In the genomic region with DNA sequence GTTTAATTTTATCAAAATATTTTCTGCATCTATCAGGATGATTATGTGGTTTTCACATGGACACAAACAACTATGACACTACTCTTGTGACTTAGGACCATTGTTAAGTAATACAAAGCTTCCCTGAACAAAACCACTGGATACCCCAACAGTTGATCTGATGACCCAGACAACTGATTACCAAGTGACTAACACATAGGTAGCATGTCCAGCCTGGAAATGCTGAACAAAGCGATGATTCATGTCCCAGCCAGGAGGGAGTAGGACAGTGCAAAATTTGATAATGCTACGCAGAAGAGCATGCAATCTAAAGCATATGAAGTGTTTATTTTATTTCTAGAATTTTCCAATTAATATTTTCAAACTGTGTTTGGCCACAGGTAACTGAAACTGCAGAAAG, we compare ENCODE assay signal across 24 cellular contexts. TPM values are rescaled to one million over a fixed set of nuclear protein-coding genes. Genes with fewer than 3 reads are reported as not detected.
DNase-seq lines count a peak whose midpoint lies in the region; ATAC-seq, FAIRE-seq and TF ChIP-seq lines count a peak whose summit lies in the region.
"Had no signal": no experiment of that assay in that cellular context is flagged by ENCODE, and none has a peak within 500 bp of the region (broad histone marks: within the 10 kb centered on the region; RNA-seq: fewer than 3 reads in every experiment).

No MANE protein-coding gene starts in this region.

- BruUV-seq in mammary epithelial cell (replicated peaks; lab: Mats Ljungman, UMichigan), result no TSS peak

- no peaks in the 10 kb centered on the region for H3K36me3 ChIP-seq in mammary epithelial cell (ENCODE audit: insufficient read depth, low read length)
- H3K36me3 ChIP-seq: BE2C, MG63 had no signal

- dilution Hi-C loops in mammary epithelial cell (cut with HindIII; ENCODE audit: low sequenced_read_pairs), result no loop called here

- peaks cover 2% of the 10 kb centered on the region for H3K9me3 ChIP-seq in mammary epithelial cell (replicated peaks; ENCODE audit: insufficient read depth, low read length)
- H3K9me3 ChIP-seq: BE2C had no signal

- WGBS in mammary epithelial cell (ENCODE audit: low coverage, missing lambda C conversion rate), result 88% methylated on average over 2 of the region's 2 CpGs

- DNase-seq in HPDE6-E6E7 (ENCODE audit: extremely low spot score) (peak; percentile 36), RCC 7860 (ENCODE audit: low spot score) (peak; percentile 70), mammary epithelial cell (peak; percentile 67), kidney glomerular epithelial cell (lab: John Stamatoyannopoulos, UW) (peak; percentile 5), LoVo (ENCODE audit: low spot score) (no peak), dorsolateral prefrontal cortex (no peak)
- DNase-seq: 8988T; ACHN; BE2C; CD8-positive, alpha-beta memory T cell; DMS79 treated with DMSO at 0.1 percent for 48 hours; GF-D8; MG63; NCI-H1105 treated with DMSO at 0.1 percent for 48 hours; NCI-H2029; NCI-H446 treated with DMSO at 0.1 percent for 48 hours; NCI-H526 treated with DMSO at 0.1 percent for 48 hours; T-cell had no signal

- H3K9ac ChIP-seq in mammary epithelial cell (ENCODE audit: insufficient read depth, low read length), result no peak overlapping the region

- in situ Hi-C loops in mammary epithelial cell (cut with MboI; ENCODE audit: low sequenced_read_pairs in 2 of 2), result no loop called here

- H3K4me2 ChIP-seq in mammary epithelial cell (ENCODE audit: insufficient read depth, low read depth, low read length), result peak overlapping the region; percentile 43

- FAIRE-seq in RCC 7860 (lab: Jason Lieb, UNC), result peak; percentile 86
- FAIRE-seq: GM12891, GM19239, H54 had no signal

- no peaks in the 10 kb centered on the region for H3K79me2 ChIP-seq in mammary epithelial cell (ENCODE audit: insufficient read depth, low read length)

- CTCF ChIA-PET in mammary epithelial cell (lab: Charles Lee; ENCODE audit: low non-redundant PET), result no interaction called here

- intact Hi-C loops in mammary epithelial cell (cut with micrococcal nuclease), result no loop called here
- intact Hi-C loops in dorsolateral prefrontal cortex (cut with DNase I), result no loop called here

- no peaks in the 10 kb centered on the region for H4K20me1 ChIP-seq in mammary epithelial cell (ENCODE audit: insufficient read depth, low read length)

- no peak for TF ChIP-seq CTCF in mammary epithelial cell (conservative IDR thresholded peaks at IDR 0.05 in 1 of 2, IDR thresholded peaks at IDR 0.05 in 1 of 2; ENCODE audit: extremely low read depth in 1 of 2, insufficient read depth in 1 of 2, low read depth in 1 of 2, low read length in 2 of 2)
- TF ChIP-seq CTCF in dorsolateral prefrontal cortex (IDR thresholded peaks at IDR 0.05 in 54 of 56, conservative IDR thresholded peaks at IDR 0.05 in 2 of 56; ENCODE audit: low read depth in 1 of 56, partially characterized antibody in 56 of 56), result no peak

- no peaks in the 10 kb centered on the region for H3K27me3 ChIP-seq in mammary epithelial cell (ENCODE audit: insufficient read depth, low read length)
- no peaks in the 10 kb centered on the region for H3K27me3 ChIP-seq in dorsolateral prefrontal cortex
- H3K27me3 ChIP-seq: BE2C had no signal

- H3K27ac ChIP-seq in mammary epithelial cell (ENCODE audit: insufficient read depth, low read depth, low read length) (no peak overlapping the region), dorsolateral prefrontal cortex (no peak overlapping the region)

- peaks cover 22% of the 10 kb centered on the region for H3K4me1 ChIP-seq in mammary epithelial cell (ENCODE audit: insufficient read depth, low read length)
- H3K4me1 ChIP-seq: BE2C had no signal

- H3K4me3 ChIP-seq in mammary epithelial cell (replicated peaks in 1 of 3; ENCODE audit: insufficient read depth in 1 of 3, low read depth in 2 of 3, low read length in 3 of 3) (no peak overlapping the region), dorsolateral prefrontal cortex (no peak overlapping the region)
- H3K4me3 ChIP-seq: MG63 had no signal

- H2AFZ ChIP-seq in mammary epithelial cell (ENCODE audit: low read depth, low read length), result no peak overlapping the region

- no peak for ATAC-seq in HG02840 (IDR thresholded peaks at IDR 0.05; ENCODE audit: low FRiP score, unreplicated experiment)
- ATAC-seq in GM18867 (IDR thresholded peaks at IDR 0.05; ENCODE audit: unreplicated experiment), result no peak
- ATAC-seq: T-cell had no signal

RNA-seq across cellular contexts. Expression of a gene that starts 8.9 kb away (rescaled TPM):
- total RNA-seq in mammary epithelial cell (not detected), dorsolateral prefrontal cortex (not detected)
- not detected for polyA plus RNA-seq in mammary epithelial cell
- polyA minus RNA-seq in mammary epithelial cell, result not detected
- total RNA-seq: CD8-positive, alpha-beta memory T cell had no signal
- polyA plus RNA-seq: CD14-positive monocyte; CD8-positive, alpha-beta memory T cell had no signal

RNA-seq across cellular contexts. Expression of a gene that starts 53.9 kb away (rescaled TPM):
- total RNA-seq in mammary epithelial cell, result not detected
- polyA plus RNA-seq in mammary epithelial cell, result not detected
- polyA minus RNA-seq in mammary epithelial cell, result not detected
- not detected for total RNA-seq in dorsolateral prefrontal cortex
- total RNA-seq: CD8-positive, alpha-beta memory T cell had no signal
- polyA plus RNA-seq: CD14-positive monocyte; CD8-positive, alpha-beta memory T cell had no signal

Comparison
In these comparisons a context has a peak if more than half of its experiments do, and no peak if none do; other contexts are left out.
1. DNase-seq: peak in HPDE6-E6E7 (single experiment), RCC 7860 (single experiment), mammary epithelial cell (single experiment) and kidney glomerular epithelial cell (single experiment); none in LoVo (single experiment) and dorsolateral prefrontal cortex (0 of 10).